8 cellular contexts compared by ENCODE assay signal in genomic region chr4:119626943-119627266, GRCh38.
DNase-seq lines count a peak whose midpoint lies in the region; ATAC-seq and TF ChIP-seq lines count a peak whose summit lies in the region.

No MANE protein-coding gene starts in this region.

- no peak overlapping the region for H3K9ac ChIP-seq in SK-N-MC (ENCODE audit: insufficient read length)

- peak overlapping the region; percentile 91 for H3K4me3 ChIP-seq in SK-N-MC
- peak overlapping the region; percentile 75 for H3K4me3 ChIP-seq in fibroblast of pulmonary artery (replicated peaks; ENCODE audit: low read depth, low read length)
- peak overlapping the region; percentile 75 for H3K4me3 ChIP-seq in retinal pigment epithelial cell (ENCODE audit: low read length)

- no peak for TF ChIP-seq CTCF in fibroblast of pulmonary artery (IDR thresholded peaks at IDR 0.05; ENCODE audit: low read length, missing control alignments)
- TF ChIP-seq CTCF in retinal pigment epithelial cell (conservative IDR thresholded peaks at IDR 0.05; ENCODE audit: low read depth, low read length): no peak

- H3K9me3 ChIP-seq in SK-N-MC (ENCODE audit: low read depth, low read length): no peaks in the 10 kb centered on the region

- DNase-seq in SK-N-MC (ENCODE audit: low read depth, low spot score): no peak
- DNase-seq in fibroblast of pulmonary artery (ENCODE audit: low read depth): no peak
- no peak for DNase-seq in retinal pigment epithelial cell (ENCODE audit: low read depth)
- no peak for DNase-seq in effector CD4-positive, alpha-beta T cell
- DNase-seq in NOMO-1 treated with dmso at 0.1 percent for 144 hours (lab: John Stamatoyannopoulos, UW; ENCODE audit: unreplicated experiment): no peak
- no peak for DNase-seq in dedifferentiated amniotic fluid mesenchymal stem cell (ENCODE audit: extremely low spot score)
- DNase-seq in central memory CD4-positive, alpha-beta T cell: no peak

- H3K36me3 ChIP-seq in SK-N-MC (ENCODE audit: insufficient read depth, low read length): no peaks in the 10 kb centered on the region

- no peak overlapping the region for H3K27ac ChIP-seq in SK-N-MC

- ATAC-seq in GM18909 (IDR thresholded peaks at IDR 0.05; ENCODE audit: poor library complexity, unreplicated experiment): peak; percentile 1
